20 cellular contexts compared by ENCODE assay signal in genomic region chr12:80714846-80715245, GRCh38. TPM values are rescaled to one million over a fixed set of nuclear protein-coding genes. Genes with fewer than 3 reads are reported as not detected.
A peak's percentile ranks its signal among the peaks of the same experiment; 100 is the strongest.
DNase-seq lines count a peak whose midpoint lies in the region; ATAC-seq and TF ChIP-seq lines count a peak whose summit lies in the region.
"Had no signal": no experiment of that assay in that cellular context is flagged by ENCODE, and none has a peak within 500 bp of the region (broad histone marks: within the 10 kb centered on the region; RNA-seq: fewer than 3 reads in every experiment).

No MANE protein-coding gene starts in this region.

- no peaks in the 10 kb centered on the region for H3K36me3 Mint-ChIP-seq in nephron progenitor cell (ENCODE audit: low read depth)
- H3K36me3 Mint-ChIP-seq: CD4-positive, CD25-positive, alpha-beta regulatory T cell had no signal

- peak overlapping the region; percentile 11 for H3K27ac ChIP-seq in HUES48 (ENCODE audit: low read depth, low read length)
- H3K27ac ChIP-seq in hepatocyte, result no peak overlapping the region
- H3K27ac ChIP-seq in skeletal muscle tissue (ENCODE audit: low read depth, low read length), result peak overlapping the region; percentile 80
- no peak overlapping the region for H3K27ac ChIP-seq in PC-3 (ENCODE audit: low read length)
- H3K27ac ChIP-seq: PC-9, SJSA1 had no signal

- no peaks in the 10 kb centered on the region for H3F3A ChIP-seq in PC-3 (ENCODE audit: low read length, unreplicated experiment)

- peaks cover 53% of the 10 kb centered on the region for H3K4me1 Mint-ChIP-seq in nephron progenitor cell
- H3K4me1 Mint-ChIP-seq: CD4-positive, CD25-positive, alpha-beta regulatory T cell had no signal

- 75% methylated on average over 3 of the region's 3 CpGs for WGBS in hepatocyte (ENCODE audit: low lambda C conversion rate, missing lambda C conversion rate)

- H3K4me1 ChIP-seq in HUES48 (ENCODE audit: control insufficient read depth, insufficient read depth, low read length) (peaks cover 56% of the 10 kb centered on the region), hepatocyte (ENCODE audit: insufficient read depth) (no peaks in the 10 kb centered on the region), skeletal muscle tissue (ENCODE audit: control insufficient read depth in 3 of 3, insufficient read depth in 3 of 3, low read length in 3 of 3) (peaks cover 3 to 11% (median 4%) of the 10 kb centered on the region in 3 donors), PC-3 (ENCODE audit: insufficient read depth, low read length) (no peaks in the 10 kb centered on the region)
- H3K4me1 ChIP-seq: Caco-2, SJSA1 had no signal

- H3K4me2 ChIP-seq in hepatocyte (peak overlapping the region; percentile 74), PC-3 (ENCODE audit: low read length) (no peak overlapping the region)
- H3K4me2 ChIP-seq: PC-9 had no signal

- no peaks in the 10 kb centered on the region for H3K9me2 ChIP-seq in hepatocyte (replicated peaks; ENCODE audit: insufficient read depth)
- no peaks in the 10 kb centered on the region for H3K9me2 ChIP-seq in PC-3 (replicated peaks; ENCODE audit: low read length)

- DNase-seq in hepatocyte (ENCODE audit: low spot score) (no peak), nephron progenitor cell (no peak), PC-3 (no peak)
- DNase-seq: AML-193; Caco-2; CD4-positive, CD25-positive, alpha-beta regulatory T cell; DMS153; NCI-H1417 treated with DMSO at 0.1 percent for 48 hours; NCI-H2029; NCI-H2171 treated with DMSO at 0.1 percent for 48 hours; NCI-H510A treated with DMSO at 0.1 percent for 48 hours; PC-9 had no signal

- no peaks in the 10 kb centered on the region for H3K36me3 ChIP-seq in HUES48 (ENCODE audit: control insufficient read depth, insufficient read depth, low read length)
- no peaks in the 10 kb centered on the region for H3K36me3 ChIP-seq in hepatocyte (replicated peaks; ENCODE audit: insufficient read depth, low read depth)
- no peaks in the 10 kb centered on the region for H3K36me3 ChIP-seq in skeletal muscle tissue (ENCODE audit: control insufficient read depth in 3 of 3, insufficient read depth in 3 of 3, low read length in 3 of 3)
- no peaks in the 10 kb centered on the region for H3K36me3 ChIP-seq in PC-3 (ENCODE audit: low read depth, low read length)
- H3K36me3 ChIP-seq: SJSA1 had no signal

- H3K4me3 ChIP-seq in HUES48 (ENCODE audit: low read depth, low read length) (peak overlapping the region; percentile 57), hepatocyte (no peak overlapping the region), skeletal muscle tissue (ENCODE audit: low read length in 3 of 3) (peak overlapping the region in 1 of 3 donors; percentile 69), PC-3 (ENCODE audit: low read length) (no peak overlapping the region)
- H3K4me3 ChIP-seq: K562, PC-9, SJSA1 had no signal

- H3K27me3 ChIP-seq in HUES48 (ENCODE audit: control insufficient read depth, insufficient read depth, low read length) (peaks cover 73% of the 10 kb centered on the region), hepatocyte (peaks cover 52% of the 10 kb centered on the region), skeletal muscle tissue (ENCODE audit: control insufficient read depth in 3 of 3, insufficient read depth in 3 of 3, low read length in 3 of 3) (peaks cover 0 to 10% (median 5%) of the 10 kb centered on the region in 3 donors), PC-3 (ENCODE audit: low read length) (peaks cover 60% of the 10 kb centered on the region)

- H3K27me3 Mint-ChIP-seq in nephron progenitor cell (ENCODE audit: low read depth, poor library complexity), result peaks cover 56% of the 10 kb centered on the region

- POLR2A ChIA-PET in PC-3 (lab: Charles Lee; ENCODE audit: unreplicated experiment), result no interaction called here

- ATAC-seq in HG03354 (IDR thresholded peaks at IDR 0.05; ENCODE audit: poor library complexity, severe bottlenecking, unreplicated experiment) (no peak), PC-3 (no peak), GM21381 (IDR thresholded peaks at IDR 0.05; ENCODE audit: unreplicated experiment) (no peak)
- ATAC-seq: K562 had no signal

- no peaks in the 10 kb centered on the region for H3K9me3 Mint-ChIP-seq in nephron progenitor cell

- H3K79me2 ChIP-seq in hepatocyte (no peaks in the 10 kb centered on the region), PC-3 (ENCODE audit: low read length) (no peaks in the 10 kb centered on the region)

- H3K4me3 Mint-ChIP-seq in nephron progenitor cell, result peak overlapping the region; percentile 9
- H3K4me3 Mint-ChIP-seq: CD4-positive, CD25-positive, alpha-beta regulatory T cell had no signal

- intact Hi-C loops in PC-3 (cut with micrococcal nuclease), result no loop called here

- CTCF ChIA-PET in PC-3 (lab: Charles Lee), result no interaction called here

- H2AFZ ChIP-seq in hepatocyte, result no peak overlapping the region
- no peak overlapping the region for H2AFZ ChIP-seq in PC-3 (ENCODE audit: low read length)
- H2AFZ ChIP-seq: PC-9 had no signal

- H3K9ac ChIP-seq in HUES48 (ENCODE audit: low read depth, low read length) (no peak overlapping the region), skeletal muscle tissue (ENCODE audit: low read depth in 1 of 3, low read length in 3 of 3) (peak overlapping the region; percentile 69 to 86 (median 76)), PC-3 (ENCODE audit: low read length) (no peak overlapping the region)

- no peak overlapping the region for H3K27ac Mint-ChIP-seq in nephron progenitor cell
- H3K27ac Mint-ChIP-seq: CD4-positive, CD25-positive, alpha-beta regulatory T cell had no signal

- TF ChIP-seq CTCF in hepatocyte (IDR thresholded peaks at IDR 0.05; ENCODE audit: poor library complexity) (no peak), nephron progenitor cell (IDR thresholded peaks at IDR 0.05) (no peak), PC-3 (conservative IDR thresholded peaks at IDR 0.05; ENCODE audit: low read depth, low read length) (no peak)

- H3K9me3 ChIP-seq in HUES48 (ENCODE audit: control insufficient read depth, insufficient read depth, low read length), result no peaks in the 10 kb centered on the region
- no peaks in the 10 kb centered on the region for H3K9me3 ChIP-seq in hepatocyte (ENCODE audit: low read depth)
- no peaks in the 10 kb centered on the region for H3K9me3 ChIP-seq in skeletal muscle tissue (ENCODE audit: control insufficient read depth in 3 of 3, low read length in 3 of 3)
- H3K9me3 ChIP-seq in PC-3 (ENCODE audit: low read length), result no peaks in the 10 kb centered on the region
- H3K9me3 ChIP-seq: Caco-2, SJSA1 had no signal

- no TSS peak for BruUV-seq in PC-3 (replicated peaks; lab: Mats Ljungman, UMichigan)

- H4K20me1 ChIP-seq in hepatocyte (ENCODE audit: insufficient read depth, poor library complexity, severe bottlenecking), result no peaks in the 10 kb centered on the region
- H4K20me1 ChIP-seq in PC-3 (ENCODE audit: low read length), result no peaks in the 10 kb centered on the region

RNA-seq across cellular contexts. Expression of gene MYF5, which starts 1.9 kb away (rescaled TPM):
- total RNA-seq in hepatocyte (not detected in 2 replicates), skeletal muscle tissue (28.2 TPM), PC-3 (2014; rRNA removed) (not detected in 2 replicates)
- not detected in 2 replicates for polyA plus RNA-seq in hepatocyte
- total RNA-seq: A673; Caco-2; CD4-positive, CD25-positive, alpha-beta regulatory T cell; HT1080; K562; PC-9; SJSA1 had no signal
- polyA plus RNA-seq: CD4-positive, CD25-positive, alpha-beta regulatory T cell; K562 had no signal

RNA-seq across cellular contexts. Expression of gene MYF6, which starts 7.4 kb away (rescaled TPM):
- total RNA-seq in hepatocyte, result 0.30 TPM in 1 of 2 replicates, not detected in the other
- polyA plus RNA-seq in hepatocyte, result not detected in 2 replicates
- total RNA-seq in skeletal muscle tissue, result 136 TPM
- not detected in 2 replicates for total RNA-seq in PC-3 (2014; rRNA removed)
- total RNA-seq: A673; Caco-2; CD4-positive, CD25-positive, alpha-beta regulatory T cell; HT1080; K562; PC-9; SJSA1 had no signal
- polyA plus RNA-seq: CD4-positive, CD25-positive, alpha-beta regulatory T cell; K562 had no signal

Comparison
In these comparisons a context has a peak if more than half of its experiments do, and no peak if none do; other contexts are left out.
1. H3K27ac ChIP-seq: peak in HUES48 (single experiment) and skeletal muscle tissue (single experiment); none in hepatocyte (single experiment) and PC-3 (single experiment).
2. H3K9ac ChIP-seq: peak in skeletal muscle tissue (3 of 3); none in HUES48 (single experiment) and PC-3 (single experiment).
3. RNA of gene MYF5, which starts 1.9 kb away (total RNA-seq): 28.2 TPM in skeletal muscle tissue (single experiment); not detected in hepatocyte and not detected in PC-3; every median in the first group is over 10 times any median in the second.
4. RNA of gene MYF6, which starts 7.4 kb away (total RNA-seq): 136 TPM in skeletal muscle tissue (single experiment); 0.30 TPM in hepatocyte and not detected in PC-3; every median in the first group is over 100 times any median in the second.